In the genomic region with DNA sequence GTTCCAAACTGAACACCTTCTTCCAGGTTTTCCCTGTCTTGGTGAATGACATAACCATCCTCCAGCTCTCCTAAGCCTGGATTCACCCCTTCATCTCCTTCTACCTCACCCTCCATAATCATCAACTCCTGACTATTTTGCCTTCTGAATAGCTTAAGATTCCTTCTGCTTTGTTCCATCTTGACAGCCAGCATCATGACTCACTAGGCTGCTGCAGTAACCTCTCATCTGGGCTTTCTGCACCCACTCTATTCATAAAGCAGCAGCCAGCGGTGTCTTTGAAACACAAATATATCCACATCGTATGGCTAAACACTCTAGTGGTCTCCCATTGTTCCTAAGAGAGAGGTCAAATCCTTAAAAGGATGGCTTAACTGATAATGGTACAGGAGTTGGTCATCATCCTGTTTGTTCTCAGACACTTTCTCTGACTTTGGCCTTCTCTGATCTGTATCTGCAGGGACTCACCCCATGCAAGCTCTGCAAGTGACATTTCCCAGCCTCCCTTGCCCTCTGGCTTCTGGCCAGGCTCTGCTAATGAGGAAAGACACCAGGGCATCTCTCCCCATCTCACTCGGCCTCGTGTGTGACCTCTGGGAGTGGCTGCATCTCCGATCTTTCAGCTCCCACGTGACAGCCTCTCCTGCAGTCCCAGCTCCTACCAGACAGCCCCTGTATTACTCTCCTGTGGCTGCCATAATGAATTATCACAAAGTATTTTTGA, we compare ENCODE assay signal across 21 cellular contexts. TPM values are rescaled to one million over a fixed set of nuclear protein-coding genes. Genes with fewer than 3 reads are reported as not detected.
DNase-seq lines count a peak whose midpoint lies in the region; ATAC-seq and TF ChIP-seq lines count a peak whose summit lies in the region.
"Had no signal": no experiment of that assay in that cellular context is flagged by ENCODE, and none has a peak within 500 bp of the region (broad histone marks: within the 10 kb centered on the region; RNA-seq: fewer than 3 reads in every experiment).

No MANE protein-coding gene starts in this region.

- 49 to 65% (median 53%) methylated on average over 6 of the region's 6 CpGs for WGBS in ovary, 3 donors

- peak overlapping the region in 2 of 3 experiments; percentile 3 to 10 for H3K27ac Mint-ChIP-seq in nephron
- H3K27ac Mint-ChIP-seq: activated CD4-positive, alpha-beta T cell treated with anti-CD3 and anti-CD28 coated beads for 36 hours; activated naive CD8-positive, alpha-beta T cell treated with anti-CD3 and anti-CD28 coated beads for 36 hours had no signal

- H3K36me3 ChIP-seq in BE2C: no peaks in the 10 kb centered on the region
- H3K36me3 ChIP-seq in ovary: no peaks in the 10 kb centered on the region
- H3K36me3 ChIP-seq: heart left ventricle, thoracic aorta had no signal

- no peak overlapping the region for H3K27ac ChIP-seq in ovary
- H3K27ac ChIP-seq: heart left ventricle, psoas muscle, thoracic aorta had no signal

- DNase-seq in BE2C (peak; percentile 85), RPMI8226 (peak; percentile 22), dermis blood vessel endothelial cell (peak; percentile 48), H4 (ENCODE audit: low spot score) (no peak), ovary (no peak)
- DNase-seq: activated CD4-positive, alpha-beta T cell treated with anti-CD3 and anti-CD28 coated beads for 36 hours; activated naive CD8-positive, alpha-beta T cell treated with anti-CD3 and anti-CD28 coated beads for 36 hours; Caco-2; cerebellar nuclear complex; GF-D8; heart left ventricle; MM.1S; NCI-H2081 treated with DMSO at 0.1 percent for 48 hours; psoas muscle had no signal

- peaks cover 17% of the 10 kb centered on the region for H3K4me1 ChIP-seq in BE2C
- H3K4me1 ChIP-seq in ovary (ENCODE audit: insufficient read depth): no peaks in the 10 kb centered on the region
- H3K4me1 ChIP-seq: Caco-2, heart left ventricle, psoas muscle had no signal

- H3K4me3 ChIP-seq in BE2C (ENCODE audit: low read depth, low read length) (no peak overlapping the region), ovary (no peak overlapping the region)
- H3K4me3 ChIP-seq: heart left ventricle, psoas muscle, thoracic aorta had no signal

- H3K36me3 Mint-ChIP-seq in nephron (ENCODE audit: low read depth): no peaks in the 10 kb centered on the region

- H3K27me3 Mint-ChIP-seq in nephron (ENCODE audit: low read depth): no peaks in the 10 kb centered on the region
- H3K27me3 Mint-ChIP-seq: activated CD4-positive, alpha-beta T cell treated with anti-CD3 and anti-CD28 coated beads for 36 hours; activated naive CD8-positive, alpha-beta T cell treated with anti-CD3 and anti-CD28 coated beads for 36 hours had no signal

- no peaks in the 10 kb centered on the region for H3K9me3 Mint-ChIP-seq in nephron
- H3K9me3 Mint-ChIP-seq: activated naive CD8-positive, alpha-beta T cell treated with anti-CD3 and anti-CD28 coated beads for 36 hours had no signal

- no peak for TF ChIP-seq POLR2A in ovary (IDR thresholded peaks at IDR 0.05)

- ATAC-seq in GM18873 (IDR thresholded peaks at IDR 0.05; ENCODE audit: low FRiP score, unreplicated experiment) (no peak), GM21717 (IDR thresholded peaks at IDR 0.05; ENCODE audit: unreplicated experiment) (no peak)
- ATAC-seq: activated CD4-positive, alpha-beta T cell treated with anti-CD3 and anti-CD28 coated beads for 36 hours; heart left ventricle; psoas muscle had no signal

- H3K9me3 ChIP-seq in BE2C: no peaks in the 10 kb centered on the region
- no peaks in the 10 kb centered on the region for H3K9me3 ChIP-seq in ovary
- H3K9me3 ChIP-seq: Caco-2, heart left ventricle, psoas muscle, thoracic aorta had no signal

- H3K27me3 ChIP-seq in BE2C (no peaks in the 10 kb centered on the region), ovary (no peaks in the 10 kb centered on the region)
- H3K27me3 ChIP-seq: heart left ventricle had no signal

- no peak overlapping the region for H3K4me3 Mint-ChIP-seq in nephron
- H3K4me3 Mint-ChIP-seq: activated CD4-positive, alpha-beta T cell treated with anti-CD3 and anti-CD28 coated beads for 36 hours; activated naive CD8-positive, alpha-beta T cell treated with anti-CD3 and anti-CD28 coated beads for 36 hours had no signal

- H3K4me1 Mint-ChIP-seq in nephron: no peaks in the 10 kb centered on the region

- intact Hi-C loops in ovary (cut with DNase I): no loop called here

- TF ChIP-seq CTCF in BE2C (IDR thresholded peaks at IDR 0.05; ENCODE audit: low read depth, low read length) (no peak), nephron (IDR thresholded peaks at IDR 0.05; ENCODE audit: unreplicated experiment in 3 of 3) (no peak), ovary (IDR thresholded peaks at IDR 0.05) (no peak)

- TF ChIP-seq EP300 in ovary (IDR thresholded peaks at IDR 0.05): no peak

RNA-seq across cellular contexts. Expression of a gene that starts 6.1 kb away (rescaled TPM):
- polyA plus RNA-seq in BE2C (2012; ENCODE audit: insufficient read depth, insufficient read length, low read depth): not detected
- total RNA-seq in dermis blood vessel endothelial cell (not detected in 2 replicates), ovary (under 1 TPM in 3 of 7 donors, not detected in 4; 0.08 to 0.13 (median 0.13) TPM)
- total RNA-seq in H4 (2014; rRNA removed; shearing (Covaris generic)): not detected in 2 replicates
- under 1 TPM in 1 of 2 donors, not detected in 1; 0.02 TPM for polyA plus RNA-seq in ovary
- total RNA-seq: activated CD4-positive, alpha-beta T cell treated with anti-CD3 and anti-CD28 coated beads for 36 hours; activated naive CD8-positive, alpha-beta T cell treated with anti-CD3 and anti-CD28 coated beads for 36 hours; Caco-2; kidney epithelial cell; T-helper 2 cell treated with Interferon-gamma antibody and Interleukin-4, amounts not matched to agents 100 ng/mL and 5 ng/mL, for 36 hours; thoracic aorta had no signal
- polyA plus RNA-seq: AG04450 had no signal

RNA-seq across cellular contexts. Expression of a gene that starts 31.2 kb away (rescaled TPM):
- 258 TPM for polyA plus RNA-seq in BE2C (2012; ENCODE audit: insufficient read depth, insufficient read length, low read depth)
- total RNA-seq in dermis blood vessel endothelial cell (38.1 and 93.8 TPM in 2 replicates), ovary (10 to 100 TPM; 70.2 to 88.9 (median 78.5) TPM)
- total RNA-seq in H4 (2014; rRNA removed; shearing (Covaris generic)): 161 and 206 TPM in 2 replicates
- polyA plus RNA-seq in ovary: 100 to 1,000 TPM in 1 of 2 donors, 10 to 100 TPM in 1; 90.9 to 100 TPM

Comparison
In these comparisons a context has a peak if more than half of its experiments do, and no peak if none do; other contexts are left out.
1. DNase-seq: peak in BE2C (single experiment), RPMI8226 (single experiment) and dermis blood vessel endothelial cell (single experiment); none in H4 (single experiment) and ovary (0 of 5).